ENCODE assay signal across 7 cellular contexts in the genomic region with DNA sequence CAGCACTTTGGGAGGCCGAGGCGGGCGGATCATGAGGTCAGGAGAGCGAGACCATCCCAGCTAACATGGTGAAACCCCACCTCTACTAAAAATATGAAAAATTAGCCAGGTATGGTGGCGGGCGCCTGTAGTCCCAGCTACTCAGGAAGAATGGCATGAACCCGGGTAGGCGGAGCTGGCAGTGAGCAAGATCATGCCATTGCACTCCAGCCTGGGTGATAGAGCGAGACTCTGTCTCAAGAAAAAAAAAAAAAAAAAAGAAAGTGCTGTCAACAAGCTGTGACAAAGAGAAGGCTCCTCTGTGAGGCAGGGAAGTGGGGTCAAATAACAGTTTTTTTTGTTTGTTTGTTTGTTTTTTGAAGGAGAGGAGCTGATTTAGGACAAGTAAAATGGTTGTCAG. TPM values are rescaled to one million over a fixed set of nuclear protein-coding genes. Genes with fewer than 3 reads are reported as not detected.
DNase-seq lines count a peak whose midpoint lies in the region; ATAC-seq and TF ChIP-seq lines count a peak whose summit lies in the region.
"Not testable (repeated sequence)": the region's sequence is repeated elsewhere in the genome, so short reads cannot be mapped to it uniquely, and the experiment has no call there.

No MANE protein-coding gene starts in this region.

- H3K4me3 ChIP-seq in CD8-positive, alpha-beta T cell (ENCODE audit: low read depth, low read length): not testable (repeated sequence)

- H3K36me3 ChIP-seq in CD8-positive, alpha-beta T cell (ENCODE audit: insufficient read depth, low read length): not testable (repeated sequence)

- POLR2A ChIA-PET in CD8-positive, alpha-beta T cell (lab: Charles Lee): interaction anchor here (0.7 to 1.6 kb wide), 2 partner anchors 10 to 14 kb away, joined by 3 to 5 read pairs; no protein-coding TSS in a partner anchor
- POLR2A ChIA-PET in T-cell (lab: Charles Lee): interaction anchor here in 1 of 2 donors (0.6 to 1.6 kb wide), 4 partner anchors 12 to 42 kb away, joined by 3 to 25 read pairs (median 8); a partner anchor contains a TSS
- POLR2A ChIA-PET in activated CD4-positive, alpha-beta T cell treated with anti-CD3 and anti-CD28 coated beads, Interleukin-2, amount 10 ng/mL, durations not matched to agents 7 days and 5 days (lab: Charles Lee): not testable (repeated sequence)

- peaks cover 22% of the 10 kb centered on the region for H3K4me1 ChIP-seq in CD8-positive, alpha-beta T cell (ENCODE audit: insufficient read depth, low read length)

- not testable (repeated sequence) for TF ChIP-seq CTCF in CD8-positive, alpha-beta T cell (IDR thresholded peaks at IDR 0.05); nephron (IDR thresholded peaks at IDR 0.05; ENCODE audit: unreplicated experiment in 3 of 3)

- not testable (repeated sequence) for H3K9me3 Mint-ChIP-seq in CD8-positive, alpha-beta T cell; T-cell; activated CD4-positive, alpha-beta T cell treated with anti-CD3 and anti-CD28 coated beads, Interleukin-2, amount 10 ng/mL, durations not matched to agents 7 days and 5 days; activated T-cell treated with anti-CD3 and anti-CD28 coated beads, Interleukin-2, amount 50 U/mL, for 72 hours; activated naive CD4-positive, alpha-beta T cell treated with anti-CD3 and anti-CD28 coated beads, Interleukin-2, amount 50 U/mL, for 72 hours; central memory CD8-positive, alpha-beta T cell; nephron

- H3K27ac ChIP-seq in CD8-positive, alpha-beta T cell (ENCODE audit: low read depth, low read length): not testable (repeated sequence)

- H3K27me3 Mint-ChIP-seq in CD8-positive, alpha-beta T cell (ENCODE audit: low read depth); T-cell; activated CD4-positive, alpha-beta T cell treated with anti-CD3 and anti-CD28 coated beads, Interleukin-2, amount 10 ng/mL, durations not matched to agents 7 days and 5 days; activated T-cell treated with anti-CD3 and anti-CD28 coated beads, Interleukin-2, amount 50 U/mL, for 72 hours (ENCODE audit: low read depth); central memory CD8-positive, alpha-beta T cell; nephron (ENCODE audit: low read depth): not testable (repeated sequence)

- H3K4me3 Mint-ChIP-seq in CD8-positive, alpha-beta T cell: peak overlapping the region; percentile 66
- peak overlapping the region; percentile 39 to 62 (median 54) for H3K4me3 Mint-ChIP-seq in T-cell
- peak overlapping the region; percentile 52 for H3K4me3 Mint-ChIP-seq in activated CD4-positive, alpha-beta T cell treated with anti-CD3 and anti-CD28 coated beads, Interleukin-2, amount 10 ng/mL, durations not matched to agents 7 days and 5 days
- H3K4me3 Mint-ChIP-seq in activated T-cell treated with anti-CD3 and anti-CD28 coated beads, Interleukin-2, amount 50 U/mL, for 72 hours: peak overlapping the region; percentile 73 to 87
- H3K4me3 Mint-ChIP-seq in central memory CD8-positive, alpha-beta T cell: peak overlapping the region; percentile 63
- H3K4me3 Mint-ChIP-seq in nephron: not testable (repeated sequence)

- not testable (repeated sequence) for DNase-seq in CD8-positive, alpha-beta T cell; T-cell; activated CD4-positive, alpha-beta T cell treated with anti-CD3 and anti-CD28 coated beads, Interleukin-2, amount 10 ng/mL, durations not matched to agents 7 days and 5 days; activated T-cell treated with anti-CD3 and anti-CD28 coated beads, Interleukin-2, amount 50 U/mL, for 72 hours; activated naive CD4-positive, alpha-beta T cell treated with anti-CD3 and anti-CD28 coated beads, Interleukin-2, amount 50 U/mL, for 72 hours (ENCODE audit: low spot score in 2 of 2); central memory CD8-positive, alpha-beta T cell (ENCODE audit: low spot score in 2 of 2)

- ATAC-seq in CD8-positive, alpha-beta T cell; T-cell (replicated peaks in 1 of 4); activated naive CD4-positive, alpha-beta T cell treated with anti-CD3 and anti-CD28 coated beads, Interleukin-2, amount 50 U/mL, for 72 hours: not testable (repeated sequence)
- peak in 1 of 2 donors; percentile 29 for ATAC-seq in activated T-cell treated with anti-CD3 and anti-CD28 coated beads, Interleukin-2, amount 50 U/mL, for 72 hours (replicated peaks in 1 of 2)
- ATAC-seq in central memory CD8-positive, alpha-beta T cell (replicated peaks; ENCODE audit: extremely low read depth, poor library complexity, severe bottlenecking): peak; percentile 47

- H3K4me1 Mint-ChIP-seq in CD8-positive, alpha-beta T cell (ENCODE audit: low read depth): peaks cover 39% of the 10 kb centered on the region
- peaks cover 53 to 70% (median 54%) of the 10 kb centered on the region in 3 donors for H3K4me1 Mint-ChIP-seq in T-cell
- peaks cover 49% of the 10 kb centered on the region for H3K4me1 Mint-ChIP-seq in activated CD4-positive, alpha-beta T cell treated with anti-CD3 and anti-CD28 coated beads, Interleukin-2, amount 10 ng/mL, durations not matched to agents 7 days and 5 days
- peaks cover 61% of the 10 kb centered on the region for H3K4me1 Mint-ChIP-seq in activated T-cell treated with anti-CD3 and anti-CD28 coated beads, Interleukin-2, amount 50 U/mL, for 72 hours (ENCODE audit: low read depth)
- H3K4me1 Mint-ChIP-seq in central memory CD8-positive, alpha-beta T cell: peaks cover 41% of the 10 kb centered on the region
- not testable (repeated sequence) for H3K4me1 Mint-ChIP-seq in nephron

- H3K27ac Mint-ChIP-seq in CD8-positive, alpha-beta T cell: peak overlapping the region; percentile 89
- H3K27ac Mint-ChIP-seq in T-cell: peak overlapping the region; percentile 94 to 96
- peak overlapping the region; percentile 89 for H3K27ac Mint-ChIP-seq in activated CD4-positive, alpha-beta T cell treated with anti-CD3 and anti-CD28 coated beads, Interleukin-2, amount 10 ng/mL, durations not matched to agents 7 days and 5 days
- peak overlapping the region; percentile 98 for H3K27ac Mint-ChIP-seq in activated T-cell treated with anti-CD3 and anti-CD28 coated beads, Interleukin-2, amount 50 U/mL, for 72 hours
- peak overlapping the region; percentile 45 to 56 for H3K27ac Mint-ChIP-seq in activated naive CD4-positive, alpha-beta T cell treated with anti-CD3 and anti-CD28 coated beads, Interleukin-2, amount 50 U/mL, for 72 hours
- H3K27ac Mint-ChIP-seq in central memory CD8-positive, alpha-beta T cell (ENCODE audit: low read depth): peak overlapping the region; percentile 97
- H3K27ac Mint-ChIP-seq in nephron: peak overlapping the region in 2 of 3 experiments; percentile 11 to 13

- H3K9me3 ChIP-seq in CD8-positive, alpha-beta T cell (ENCODE audit: low read length): not testable (repeated sequence)

- CTCF ChIA-PET in CD8-positive, alpha-beta T cell (lab: Charles Lee): not testable (repeated sequence)
- CTCF ChIA-PET in T-cell (lab: Charles Lee): interaction anchor here (0.6 to 2.2 kb wide), 6 partner anchors 9 to 828 kb away, joined by 3 to 17 read pairs (median 3); no protein-coding TSS in a partner anchor
- CTCF ChIA-PET in activated CD4-positive, alpha-beta T cell treated with anti-CD3 and anti-CD28 coated beads, Interleukin-2, amount 10 ng/mL, durations not matched to agents 7 days and 5 days (lab: Charles Lee): interaction anchor here (0.6 to 3.3 kb wide), 9 partner anchors 9 to 184 kb away, joined by 3 to 14 read pairs (median 4); no protein-coding TSS in a partner anchor

- intact Hi-C loops in CD8-positive, alpha-beta T cell (cut with DNase I, micrococcal nuclease): loop anchor here (5.0 kb wide), 1 partner anchor 41 kb away; a partner anchor contains a TSS

- H3K27me3 ChIP-seq in CD8-positive, alpha-beta T cell (ENCODE audit: insufficient read depth, low read length): not testable (repeated sequence)

- H3K36me3 Mint-ChIP-seq in CD8-positive, alpha-beta T cell: peaks cover 13% of the 10 kb centered on the region
- H3K36me3 Mint-ChIP-seq in T-cell: peaks cover 30% of the 10 kb centered on the region
- peaks cover 52% of the 10 kb centered on the region for H3K36me3 Mint-ChIP-seq in activated CD4-positive, alpha-beta T cell treated with anti-CD3 and anti-CD28 coated beads, Interleukin-2, amount 10 ng/mL, durations not matched to agents 7 days and 5 days (ENCODE audit: low read depth)
- peaks cover 19 to 42% of the 10 kb centered on the region in 2 donors for H3K36me3 Mint-ChIP-seq in activated T-cell treated with anti-CD3 and anti-CD28 coated beads, Interleukin-2, amount 50 U/mL, for 72 hours (ENCODE audit: insufficient read depth in 2 of 2)
- H3K36me3 Mint-ChIP-seq in activated naive CD4-positive, alpha-beta T cell treated with anti-CD3 and anti-CD28 coated beads, Interleukin-2, amount 50 U/mL, for 72 hours: peaks cover 22 to 31% of the 10 kb centered on the region in 2 donors
- peaks cover 21% of the 10 kb centered on the region for H3K36me3 Mint-ChIP-seq in central memory CD8-positive, alpha-beta T cell (ENCODE audit: insufficient read depth)
- peaks cover 26% of the 10 kb centered on the region for H3K36me3 Mint-ChIP-seq in nephron (ENCODE audit: low read depth)

RNA-seq across cellular contexts. Expression of a gene that starts 42.6 kb away (rescaled TPM):
- total RNA-seq in CD8-positive, alpha-beta T cell: 1 to 10 TPM; 4.4 to 4.7 TPM
- total RNA-seq in T-cell: 10 to 100 TPM; 14.3 to 29.4 (median 17.3) TPM
- 10 to 100 TPM; 39.7 to 41.1 TPM for total RNA-seq in activated CD4-positive, alpha-beta T cell treated with anti-CD3 and anti-CD28 coated beads, Interleukin-2, amount 10 ng/mL, durations not matched to agents 7 days and 5 days
- 100 to 1,000 TPM in 1 of 2 donors, 10 to 100 TPM in 1; 97.8 to 114 TPM for total RNA-seq in activated T-cell treated with anti-CD3 and anti-CD28 coated beads, Interleukin-2, amount 50 U/mL, for 72 hours
- 10 to 100 TPM; 16.1 to 45.0 TPM for total RNA-seq in activated naive CD4-positive, alpha-beta T cell treated with anti-CD3 and anti-CD28 coated beads, Interleukin-2, amount 50 U/mL, for 72 hours

RNA-seq across cellular contexts. Expression of a gene that starts 42.7 kb away (rescaled TPM):
- total RNA-seq in CD8-positive, alpha-beta T cell: 100 to 1,000 TPM; 607 to 608 TPM
- total RNA-seq in T-cell: 100 to 1,000 TPM; 252 to 649 (median 265) TPM
- 100 to 1,000 TPM; 225 to 272 TPM for total RNA-seq in activated CD4-positive, alpha-beta T cell treated with anti-CD3 and anti-CD28 coated beads, Interleukin-2, amount 10 ng/mL, durations not matched to agents 7 days and 5 days
- total RNA-seq in activated T-cell treated with anti-CD3 and anti-CD28 coated beads, Interleukin-2, amount 50 U/mL, for 72 hours: 100 to 1,000 TPM; 258 to 264 TPM
- 100 to 1,000 TPM; 236 to 294 TPM for total RNA-seq in activated naive CD4-positive, alpha-beta T cell treated with anti-CD3 and anti-CD28 coated beads, Interleukin-2, amount 50 U/mL, for 72 hours

Comparison
In these comparisons a context has a peak if more than half of its experiments do, and no peak if none do; other contexts are left out.
1. H3K27ac Mint-ChIP-seq: peak in every context shown above with its lines; median percentile 98 in activated T-cell treated with anti-CD3 and anti-CD28 coated beads, Interleukin-2, amount 50 U/mL, for 72 hours; 97 in central memory CD8-positive, alpha-beta T cell; 95 in T-cell; 89 in CD8-positive, alpha-beta T cell; 89 in activated CD4-positive, alpha-beta T cell treated with anti-CD3 and anti-CD28 coated beads, Interleukin-2, amount 10 ng/mL, durations not matched to agents 7 days and 5 days; 50 in activated naive CD4-positive, alpha-beta T cell treated with anti-CD3 and anti-CD28 coated beads, Interleukin-2, amount 50 U/mL, for 72 hours; 12 in nephron.